Comparison of ENCODE assay signal across 17 cellular contexts in the genomic region with DNA sequence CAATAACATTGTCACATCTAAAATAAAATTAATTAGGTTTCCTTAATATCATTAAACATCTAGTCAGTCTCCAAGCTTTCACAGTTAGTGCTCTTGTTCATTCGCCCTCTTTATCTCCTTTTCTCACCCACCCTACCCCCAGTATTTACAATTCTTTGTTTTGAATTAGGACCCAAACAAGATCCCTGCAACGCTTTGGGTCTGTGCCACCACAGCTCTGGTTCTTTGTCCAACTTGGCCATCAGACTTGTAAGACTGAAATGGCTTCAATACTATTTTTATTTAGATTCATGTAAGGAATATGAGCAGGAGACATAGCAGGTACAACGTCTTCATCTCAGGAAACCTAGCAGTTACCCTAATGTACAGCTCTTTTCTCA.
DNase-seq lines count a peak whose midpoint lies in the region; ATAC-seq, FAIRE-seq and TF ChIP-seq lines count a peak whose summit lies in the region.
"Had no signal": no experiment of that assay in that cellular context is flagged by ENCODE, and none has a peak within 500 bp of the region (broad histone marks: within the 10 kb centered on the region; RNA-seq: fewer than 3 reads in every experiment).

No MANE protein-coding gene starts in this region.

- no peaks in the 10 kb centered on the region for H3K4me1 ChIP-seq in breast epithelium
- H3K4me1 ChIP-seq in K562 (replicated peaks in 1 of 2; ENCODE audit: control insufficient read depth in 2 of 2, insufficient read depth in 2 of 2, low read length in 2 of 2), result peaks cover 8 to 20% of the 10 kb centered on the region in 2 experiments
- H3K4me1 ChIP-seq in hepatocyte (ENCODE audit: insufficient read depth), result peaks cover 5% of the 10 kb centered on the region
- H3K4me1 ChIP-seq in subcutaneous abdominal adipose tissue (ENCODE audit: control insufficient read depth in 5 of 5, insufficient read depth in 5 of 5, low read length in 5 of 5), result peaks cover 0 to 35% (median 14%) of the 10 kb centered on the region in 5 donors
- H3K4me1 ChIP-seq: colonic mucosa had no signal

- no peaks in the 10 kb centered on the region for H3K36me3 Mint-ChIP-seq in MCF 10A (ENCODE audit: insufficient read depth, unreplicated experiment)
- peaks cover 34 to 40% (median 39%) of the 10 kb centered on the region in 3 donors for H3K36me3 Mint-ChIP-seq in naive thymus-derived CD8-positive, alpha-beta T cell

- H3K36me3 ChIP-seq in breast epithelium, result no peaks in the 10 kb centered on the region
- H3K36me3 ChIP-seq in K562 (ENCODE audit: control insufficient read depth, insufficient read depth, low read length), result no peaks in the 10 kb centered on the region; the same call in 2 of the 3 replicates
- no peaks in the 10 kb centered on the region for H3K36me3 ChIP-seq in hepatocyte (replicated peaks; ENCODE audit: insufficient read depth, low read depth)
- no peaks in the 10 kb centered on the region for H3K36me3 ChIP-seq in subcutaneous abdominal adipose tissue (ENCODE audit: control insufficient read depth in 5 of 5, insufficient read depth in 5 of 5, low read length in 5 of 5)
- H3K36me3 ChIP-seq: colonic mucosa, upper lobe of right lung had no signal

- no peaks in the 10 kb centered on the region for H3K27me3 Mint-ChIP-seq in MCF 10A (ENCODE audit: insufficient read depth, unreplicated experiment)
- no peaks in the 10 kb centered on the region for H3K27me3 Mint-ChIP-seq in naive thymus-derived CD8-positive, alpha-beta T cell
- H3K27me3 Mint-ChIP-seq: natural killer cell treated with Interleukin-12 subunit alpha and Interleukin-12 subunit beta and Interleukin-15 and Interleukin-18, amount 100 ng/mL, for 72 hours had no signal

- POLR2A ChIA-PET in MCF 10A (lab: Yijun Ruan, JAX), result interaction anchor here (0.7 to 1.8 kb wide), 9 partner anchors 10 to 783 kb away, joined by 3 to 14 read pairs (median 4); a partner anchor contains a TSS
- POLR2A ChIA-PET in K562 (lab: Yijun Ruan, JAX), result interaction anchor here (1.0 to 1.6 kb wide), 4 partner anchors 9 to 20 kb away, joined by 3 to 5 read pairs (median 4); no protein-coding TSS in a partner anchor
- POLR2A ChIA-PET in naive thymus-derived CD8-positive, alpha-beta T cell (lab: Charles Lee), result no interaction called here

- no peak overlapping the region for H3K4me3 ChIP-seq in breast epithelium
- no peak overlapping the region for H3K4me3 ChIP-seq in K562
- H3K4me3 ChIP-seq in hepatocyte, result no peak overlapping the region
- no peak overlapping the region for H3K4me3 ChIP-seq in subcutaneous abdominal adipose tissue (ENCODE audit: low read depth in 1 of 5, low read length in 5 of 5)
- H3K4me3 ChIP-seq: colonic mucosa, GM12878, upper lobe of right lung had no signal

- H2AFZ ChIP-seq in K562 (ENCODE audit: low read depth, low read length) (peak overlapping the region; percentile 35), hepatocyte (no peak overlapping the region)

- DNase-seq in MCF 10A (ENCODE audit: unreplicated experiment), result no peak
- DNase-seq in breast epithelium (ENCODE audit: low spot score in 2 of 2), result no peak
- no peak for DNase-seq in K562 (ENCODE audit: extremely low read depth in 1 of 4, low spot score in 3 of 4)
- no peak for DNase-seq in hepatocyte (ENCODE audit: low spot score)
- no peak for DNase-seq in naive thymus-derived CD8-positive, alpha-beta T cell
- no peak for DNase-seq in DMS53 (lab: John Stamatoyannopoulos, UW)
- DNase-seq: activated CD8-positive, alpha-beta T cell treated with anti-CD3 and anti-CD28 coated beads, Interleukin-2, amount 10 ng/mL, durations not matched to agents 7 days and 5 days; activated naive CD4-positive, alpha-beta T cell treated with Interleukin-2 at 50 U/mL for 16 hours; colonic mucosa; NCI-H1105; stimulated activated CD4-positive, alpha-beta T cell treated with anti-CD3 and anti-CD28 coated beads, Interleukin-12 subunit alpha, Interleukin-12 subunit beta, amount 100 ng/mL, for 4 hours; upper lobe of right lung had no signal

- TSS peak; percentile 99 for BruUV-seq in MCF 10A (replicated peaks; lab: Mats Ljungman, UMichigan)
- BruUV-seq in K562 (replicated peaks; lab: Mats Ljungman, UMichigan), result no TSS peak

- H4K20me1 ChIP-seq in K562 (replicated peaks; ENCODE audit: control insufficient read depth, insufficient read depth, low read length) (no peaks in the 10 kb centered on the region), hepatocyte (ENCODE audit: insufficient read depth, poor library complexity, severe bottlenecking) (no peaks in the 10 kb centered on the region)

- peaks cover 0 to 7% of the 10 kb centered on the region in 2 donors for H3K9me3 ChIP-seq in breast epithelium
- H3K9me3 ChIP-seq in K562 (replicated peaks; ENCODE audit: control insufficient read depth, insufficient read depth, low read depth, low read length), result no peaks in the 10 kb centered on the region
- H3K9me3 ChIP-seq in hepatocyte (ENCODE audit: low read depth), result peaks cover 5% of the 10 kb centered on the region
- H3K9me3 ChIP-seq in subcutaneous abdominal adipose tissue (ENCODE audit: control insufficient read depth in 5 of 5, low read length in 5 of 5), result peaks cover 0 to 13% (median 8%) of the 10 kb centered on the region in 5 donors
- H3K9me3 ChIP-seq: colonic mucosa, upper lobe of right lung had no signal

- in situ Hi-C loops in K562 (cut with MboI), result no loop called here

- H3K4me3 Mint-ChIP-seq in MCF 10A (ENCODE audit: unreplicated experiment), result no peak overlapping the region
- H3K4me3 Mint-ChIP-seq in naive thymus-derived CD8-positive, alpha-beta T cell, result no peak overlapping the region
- H3K4me3 Mint-ChIP-seq: activated CD8-positive, alpha-beta T cell treated with anti-CD3 and anti-CD28 coated beads, Interleukin-2, amount 10 ng/mL, durations not matched to agents 7 days and 5 days; natural killer cell treated with Interleukin-12 subunit alpha and Interleukin-12 subunit beta and Interleukin-15 and Interleukin-18, amount 100 ng/mL, for 72 hours had no signal

- H3K27ac ChIP-seq in breast epithelium (peak overlapping the region in 1 of 2 donors; percentile 52), K562 (ENCODE audit: extremely low read depth, low read depth, low read length) (peak overlapping the region; percentile 80), hepatocyte (peak overlapping the region; percentile 85), subcutaneous abdominal adipose tissue (ENCODE audit: low read depth, low read length) (peak overlapping the region; percentile 58)
- H3K27ac ChIP-seq: colonic mucosa, RWPE1, upper lobe of right lung had no signal

- CTCF ChIA-PET in MCF 10A (lab: Yijun Ruan, JAX), result interaction anchor here (0.6 to 1.0 kb wide), 2 partner anchors 21 to 31 kb away, joined by 3 to 4 read pairs; no protein-coding TSS in a partner anchor
- CTCF ChIA-PET in K562 (lab: Yijun Ruan, JAX; ENCODE audit: low intra/inter-chr PET ratio), result no interaction called here

- H3K79me2 ChIP-seq in K562 (ENCODE audit: control insufficient read depth, insufficient read depth, low read length), result no peaks in the 10 kb centered on the region
- H3K79me2 ChIP-seq in hepatocyte, result no peaks in the 10 kb centered on the region

- 20% methylated on average over 3 of the region's 3 CpGs for WGBS in K562 (ENCODE audit: insufficient coverage, low coverage, missing lambda C conversion rate)
- 57% methylated on average over 3 of the region's 3 CpGs for WGBS in hepatocyte (ENCODE audit: low lambda C conversion rate, missing lambda C conversion rate)

- TF ChIP-seq POLR2A in breast epithelium (IDR thresholded peaks at IDR 0.05), result no peak
- no peak for TF ChIP-seq POLR2A in K562 (conservative IDR thresholded peaks at IDR 0.05)

- TF ChIP-seq CTCF in MCF 10A (IDR thresholded peaks at IDR 0.05; ENCODE audit: unreplicated experiment) (no peak), breast epithelium (IDR thresholded peaks at IDR 0.05) (no peak), K562 (IDR thresholded peaks at IDR 0.05 in 2 of 3, conservative IDR thresholded peaks at IDR 0.05 in 1 of 3; ENCODE audit: insufficient read depth in 2 of 3, low read depth in 1 of 3, low read length in 3 of 3) (no peak), hepatocyte (IDR thresholded peaks at IDR 0.05; ENCODE audit: poor library complexity) (no peak)

- FAIRE-seq in K562 (lab: Jason Lieb, UNC), result no peak
- FAIRE-seq: GM12878 had no signal

- peak overlapping the region; percentile 77 for H3K27ac Mint-ChIP-seq in MCF 10A (ENCODE audit: low read depth, unreplicated experiment)
- peak overlapping the region in 2 of 10 donors; percentile 17 to 29 for H3K27ac Mint-ChIP-seq in naive thymus-derived CD8-positive, alpha-beta T cell
- H3K27ac Mint-ChIP-seq: activated CD8-positive, alpha-beta T cell treated with anti-CD3 and anti-CD28 coated beads, Interleukin-2, amount 10 ng/mL, durations not matched to agents 7 days and 5 days; natural killer cell treated with Interleukin-12 subunit alpha and Interleukin-12 subunit beta and Interleukin-15 and Interleukin-18, amount 100 ng/mL, for 72 hours had no signal

- TF ChIP-seq EP300 in K562 (IDR thresholded peaks at IDR 0.05; ENCODE audit: low read length), result no peak

- H3K9ac ChIP-seq in K562 (ENCODE audit: insufficient read depth in 1 of 2, low read depth in 2 of 2, low read length in 2 of 2) (peak overlapping the region in 1 of 2 experiments; percentile 56; a peak in 2 of 4 replicates), subcutaneous abdominal adipose tissue (ENCODE audit: low read length in 5 of 5) (peak overlapping the region in 1 of 5 donors; percentile 41)

- peaks cover 20% of the 10 kb centered on the region for H3K9me3 Mint-ChIP-seq in MCF 10A (ENCODE audit: unreplicated experiment)
- peaks cover 0 to 20% (median 10%) of the 10 kb centered on the region in 9 donors for H3K9me3 Mint-ChIP-seq in naive thymus-derived CD8-positive, alpha-beta T cell

- H3K9me2 ChIP-seq in hepatocyte (replicated peaks; ENCODE audit: insufficient read depth), result no peaks in the 10 kb centered on the region

- peaks cover 21% of the 10 kb centered on the region for H3K4me1 Mint-ChIP-seq in MCF 10A (ENCODE audit: insufficient read depth, unreplicated experiment)
- peaks cover 1 to 13% (median 7%) of the 10 kb centered on the region in 4 donors for H3K4me1 Mint-ChIP-seq in naive thymus-derived CD8-positive, alpha-beta T cell

- no peak for TF ChIP-seq RAD21 in K562 (CRISPR knock-in tag; conservative IDR thresholded peaks at IDR 0.05 in 1 of 2, IDR thresholded peaks at IDR 0.05 in 1 of 2)

- no peaks in the 10 kb centered on the region for H3K9me1 ChIP-seq in K562 (ENCODE audit: control insufficient read depth, insufficient read depth, low read length)

- intact Hi-C loops in MCF 10A (cut with micrococcal nuclease) (no loop called here), breast epithelium (cut with DNase I; ENCODE audit: low total_unique reads) (no loop called here), K562 (cut with micrococcal nuclease) (no loop called here)

- H3K27me3 ChIP-seq in breast epithelium (no peaks in the 10 kb centered on the region), K562 (ENCODE audit: control insufficient read depth in 2 of 2, insufficient read depth in 2 of 2, low read length in 2 of 2) (no peaks in the 10 kb centered on the region), hepatocyte (no peaks in the 10 kb centered on the region), subcutaneous abdominal adipose tissue (ENCODE audit: control insufficient read depth in 5 of 5, insufficient read depth in 4 of 5, low read length in 5 of 5) (no peaks in the 10 kb centered on the region)
- H3K27me3 ChIP-seq: colonic mucosa, upper lobe of right lung had no signal

- H3K4me2 ChIP-seq in K562 (ENCODE audit: insufficient read depth, low read length), result peak overlapping the region; percentile 61
- no peak overlapping the region for H3K4me2 ChIP-seq in hepatocyte

- ATAC-seq in K562, result peak; percentile 42; the same call in 2 of the 3 replicates
- ATAC-seq in naive thymus-derived CD8-positive, alpha-beta T cell, result no peak
- no peak for ATAC-seq in HG03442 (IDR thresholded peaks at IDR 0.05; ENCODE audit: unreplicated experiment)
- ATAC-seq: activated CD8-positive, alpha-beta T cell treated with anti-CD3 and anti-CD28 coated beads, Interleukin-2, amount 10 ng/mL, durations not matched to agents 7 days and 5 days; GM12878; natural killer cell treated with Interleukin-12 subunit alpha and Interleukin-12 subunit beta and Interleukin-15 and Interleukin-18, amount 100 ng/mL, for 72 hours; upper lobe of right lung had no signal
